In the genomic region with DNA sequence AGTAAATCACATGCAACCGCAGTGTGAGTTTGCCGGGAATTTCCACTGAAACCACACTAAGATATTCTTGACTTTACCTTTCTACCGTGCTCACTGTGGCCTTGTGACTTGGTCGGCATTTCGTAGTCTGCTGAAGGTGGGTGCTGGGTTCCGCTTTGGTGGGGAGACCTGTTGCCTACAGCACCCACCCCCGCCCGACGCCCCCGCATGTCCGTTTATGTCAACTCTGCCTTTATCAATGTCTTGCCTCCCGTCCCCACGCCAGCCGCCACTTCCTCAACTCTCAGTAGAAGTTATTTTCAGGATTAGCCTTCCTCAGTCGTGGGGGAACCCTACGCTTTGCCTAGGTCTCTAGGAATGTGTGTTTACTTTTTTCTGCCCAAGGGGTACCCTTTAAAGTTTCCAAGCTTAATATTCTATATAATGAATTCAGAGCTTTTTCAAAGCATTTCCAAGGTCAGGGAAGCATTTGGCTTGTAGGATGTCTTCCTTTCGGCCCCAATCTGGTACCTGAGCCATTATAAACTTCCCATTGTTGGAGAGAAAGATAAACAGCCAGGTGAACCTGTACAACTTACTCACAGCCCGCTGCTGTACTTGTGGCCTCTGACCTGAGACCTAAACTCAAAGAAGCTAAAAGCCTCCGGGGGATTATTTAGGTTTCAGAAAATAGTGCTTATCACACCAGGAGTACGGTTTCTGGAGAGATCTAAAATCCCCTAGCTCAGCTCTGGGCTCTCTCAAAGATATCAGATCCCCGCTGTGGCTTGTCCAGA, we compare ENCODE assay signal across 9 cellular contexts. TPM values are rescaled to one million over a fixed set of nuclear protein-coding genes. Genes with fewer than 3 reads are reported as not detected.
DNase-seq lines count a peak whose midpoint lies in the region; ATAC-seq and TF ChIP-seq lines count a peak whose summit lies in the region.
"Had no signal": no experiment of that assay in that cellular context is flagged by ENCODE, and none has a peak within 500 bp of the region (broad histone marks: within the 10 kb centered on the region; RNA-seq: fewer than 3 reads in every experiment).

No MANE protein-coding gene starts in this region.

- no peaks in the 10 kb centered on the region for H3K36me3 ChIP-seq in HEK293 (ENCODE audit: control insufficient read depth in 2 of 2, insufficient read depth in 1 of 2, low read length in 2 of 2)

- POLR2A ChIA-PET in HEK293 (lab: Yijun Ruan, JAX) = no interaction called here

- ATAC-seq in HG02571 (IDR thresholded peaks at IDR 0.05; ENCODE audit: unreplicated experiment) (no peak), left ventricle myocardium superior (no peak)

- H3K4me3 Mint-ChIP-seq in activated naive CD4-positive, alpha-beta T cell treated with anti-CD3 and anti-CD28 coated beads for 36 hours = peak overlapping the region; percentile 61

- no peak overlapping the region for H3K4me3 ChIP-seq in HEK293 (ENCODE audit: low read depth, low read length)
- H3K4me3 ChIP-seq in skin epidermis = peak overlapping the region in 4 of 7 experiments; percentile 1 to 24 (median 7)

- peak overlapping the region; percentile 70 for H3K27ac Mint-ChIP-seq in activated naive CD4-positive, alpha-beta T cell treated with anti-CD3 and anti-CD28 coated beads for 36 hours

- no peaks in the 10 kb centered on the region for H3K36me3 Mint-ChIP-seq in activated naive CD4-positive, alpha-beta T cell treated with anti-CD3 and anti-CD28 coated beads for 36 hours (ENCODE audit: low read depth)

- TF ChIP-seq CTCF in HEK293 (tag by site-specific recombination; IDR thresholded peaks at IDR 0.05) = no peak

- DNase-seq in CMK (ENCODE audit: low read depth) (peak; percentile 61), RPMI8226 (peak; percentile 49), ureter (ENCODE audit: low spot score) (no peak), left ventricle myocardium superior (no peak)
- DNase-seq in activated naive CD4-positive, alpha-beta T cell treated with anti-CD3 and anti-CD28 coated beads for 36 hours = peak; percentile 80

- peaks cover 19% of the 10 kb centered on the region for H3K4me1 Mint-ChIP-seq in activated naive CD4-positive, alpha-beta T cell treated with anti-CD3 and anti-CD28 coated beads for 36 hours (ENCODE audit: low read depth)

- no peaks in the 10 kb centered on the region for H3K4me1 ChIP-seq in HEK293 (ENCODE audit: control insufficient read depth, insufficient read depth, low read length)
- H3K4me1 ChIP-seq: parathyroid adenoma had no signal

- no peaks in the 10 kb centered on the region for H3K9me3 ChIP-seq in HEK293 (ENCODE audit: control insufficient read depth, insufficient read depth, low read depth, low read length)

- no peaks in the 10 kb centered on the region for H3K9me3 Mint-ChIP-seq in activated naive CD4-positive, alpha-beta T cell treated with anti-CD3 and anti-CD28 coated beads for 36 hours

- CTCF ChIA-PET in HEK293 (lab: Yijun Ruan, JAX) = interaction anchor here (0.7 kb wide), 1 partner anchor 264 kb away, joined by 3 read pairs; no protein-coding TSS in a partner anchor
- CTCF ChIA-PET in activated naive CD4-positive, alpha-beta T cell treated with anti-CD3 and anti-CD28 coated beads for 36 hours (lab: Charles Lee) = interaction anchor here (1.5 kb wide), 1 partner anchor 55 kb away, joined by 3 read pairs; no protein-coding TSS in a partner anchor

- intact Hi-C loops in activated naive CD4-positive, alpha-beta T cell treated with anti-CD3 and anti-CD28 coated beads for 36 hours (cut with micrococcal nuclease) = loop anchor here (1.0 to 5.0 kb wide), 3 partner anchors 28 to 77 kb away; a partner anchor contains a TSS
- intact Hi-C loops in left ventricle myocardium superior (cut with micrococcal nuclease) = no loop called here

- H3K27me3 Mint-ChIP-seq in activated naive CD4-positive, alpha-beta T cell treated with anti-CD3 and anti-CD28 coated beads for 36 hours (ENCODE audit: low read depth) = no peaks in the 10 kb centered on the region

- H3K27ac ChIP-seq in HEK293 (ENCODE audit: extremely low read depth, low read depth, low read length) (no peak overlapping the region), skin epidermis (peak overlapping the region in 11 of 21 experiments; percentile 2 to 74 (median 44))
- H3K27ac ChIP-seq: parathyroid adenoma had no signal

TF ChIP-seq in HEK293, 187 proteins besides CTCF, POLR2A, EP300 and RAD21:
- TF ChIP-seq, protein P1, sequence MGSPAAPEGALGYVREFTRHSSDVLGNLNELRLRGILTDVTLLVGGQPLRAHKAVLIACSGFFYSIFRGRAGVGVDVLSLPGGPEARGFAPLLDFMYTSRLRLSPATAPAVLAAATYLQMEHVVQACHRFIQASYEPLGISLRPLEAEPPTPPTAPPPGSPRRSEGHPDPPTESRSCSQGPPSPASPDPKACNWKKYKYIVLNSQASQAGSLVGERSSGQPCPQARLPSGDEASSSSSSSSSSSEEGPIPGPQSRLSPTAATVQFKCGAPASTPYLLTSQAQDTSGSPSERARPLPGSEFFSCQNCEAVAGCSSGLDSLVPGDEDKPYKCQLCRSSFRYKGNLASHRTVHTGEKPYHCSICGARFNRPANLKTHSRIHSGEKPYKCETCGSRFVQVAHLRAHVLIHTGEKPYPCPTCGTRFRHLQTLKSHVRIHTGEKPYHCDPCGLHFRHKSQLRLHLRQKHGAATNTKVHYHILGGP (tag by site-specific recombination; IDR thresholded peaks at IDR 0.05) = no peak
- no peak for TF ChIP-seq WT1 (tag by site-specific recombination; IDR thresholded peaks at IDR 0.05)
- TF ChIP-seq ZNF175 (tag by site-specific recombination; IDR thresholded peaks at IDR 0.05) = no peak
- no peak for TF ChIP-seq ZNF777 (tag by site-specific recombination; IDR thresholded peaks at IDR 0.05; ENCODE audit: borderline replicate concordance)
- TF ChIP-seq ZFHX2 (tag by site-specific recombination; conservative IDR thresholded peaks at IDR 0.05) = 0 out of 2 replicates have a peak, but pooled peaks have one; percentile 15
TF ChIP-seq in HEK293: peak in this region for 1.

RNA-seq across cellular contexts. Expression of a gene that starts 54.2 kb away (rescaled TPM):
- total RNA-seq in activated naive CD4-positive, alpha-beta T cell treated with anti-CD3 and anti-CD28 coated beads for 36 hours = 10 to 100 TPM; 25.4 to 27.1 TPM
- 15.6 TPM for total RNA-seq in ureter
- total RNA-seq in left ventricle myocardium superior = 34.0 TPM

Comparison
In these comparisons a context has a peak if more than half of its experiments do, and no peak if none do; other contexts are left out.
1. DNase-seq: peak in CMK (single experiment), RPMI8226 (single experiment) and activated naive CD4-positive, alpha-beta T cell treated with anti-CD3 and anti-CD28 coated beads for 36 hours (single experiment); none in ureter (single experiment) and left ventricle myocardium superior (single experiment).